ENCODE assay signal across 1 cellular context in the genomic region with DNA sequence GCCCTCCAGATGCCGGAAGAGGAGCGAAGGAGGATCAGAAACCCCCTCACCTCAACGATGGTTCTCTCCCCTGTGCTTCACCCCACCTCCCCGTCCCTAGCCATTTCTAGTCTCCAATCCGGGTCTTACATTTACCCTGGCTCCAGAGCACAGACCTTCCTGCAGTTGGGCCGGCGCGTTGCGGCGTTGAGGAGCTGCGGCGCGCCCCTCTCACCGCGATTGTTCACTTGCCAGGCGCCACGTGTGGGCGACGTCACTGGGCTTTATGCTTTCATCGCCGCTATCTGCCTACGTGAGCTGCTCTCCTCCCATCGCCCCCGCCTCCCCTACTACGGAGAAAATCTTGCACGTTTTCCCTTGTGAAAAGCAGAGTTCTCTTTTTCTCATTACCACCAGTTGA.
TF ChIP-seq lines count a peak whose summit lies in the region.

A gene with protein sequence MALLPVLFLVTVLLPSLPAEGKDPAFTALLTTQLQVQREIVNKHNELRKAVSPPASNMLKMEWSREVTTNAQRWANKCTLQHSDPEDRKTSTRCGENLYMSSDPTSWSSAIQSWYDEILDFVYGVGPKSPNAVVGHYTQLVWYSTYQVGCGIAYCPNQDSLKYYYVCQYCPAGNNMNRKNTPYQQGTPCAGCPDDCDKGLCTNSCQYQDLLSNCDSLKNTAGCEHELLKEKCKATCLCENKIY (minus strand): TSS at position 198 of the 400 bp plus-strand sequence. CDS start 4,347 bp downstream, outside the sequence.

TF ChIP-seq in K562, 482 proteins besides CTCF, POLR2A, EP300 and RAD21 (continued from another document):
- TF ChIP-seq NCOA6 (IDR thresholded peaks at IDR 0.05): no peak
- no peak for TF ChIP-seq ATF1 (CRISPR knock-in tag; IDR thresholded peaks at IDR 0.05)
- TF ChIP-seq ATF1 (tag; IDR thresholded peaks at IDR 0.05): no peak
- TF ChIP-seq, protein P1, sequence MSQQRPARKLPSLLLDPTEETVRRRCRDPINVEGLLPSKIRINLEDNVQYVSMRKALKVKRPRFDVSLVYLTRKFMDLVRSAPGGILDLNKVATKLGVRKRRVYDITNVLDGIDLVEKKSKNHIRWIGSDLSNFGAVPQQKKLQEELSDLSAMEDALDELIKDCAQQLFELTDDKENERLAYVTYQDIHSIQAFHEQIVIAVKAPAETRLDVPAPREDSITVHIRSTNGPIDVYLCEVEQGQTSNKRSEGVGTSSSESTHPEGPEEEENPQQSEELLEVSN (IDR thresholded peaks at IDR 0.05; ENCODE audit: borderline replicate concordance in 1 of 2, extremely low read depth in 1 of 2, insufficient read depth in 1 of 2, insufficient read length in 1 of 2, low read depth in 1 of 2, low read length in 1 of 2, poor library complexity in 1 of 2, severe bottlenecking in 1 of 2): no peak
- no peak for TF ChIP-seq PTRF (tag; IDR thresholded peaks at IDR 0.05)
- TF ChIP-seq, protein P2, sequence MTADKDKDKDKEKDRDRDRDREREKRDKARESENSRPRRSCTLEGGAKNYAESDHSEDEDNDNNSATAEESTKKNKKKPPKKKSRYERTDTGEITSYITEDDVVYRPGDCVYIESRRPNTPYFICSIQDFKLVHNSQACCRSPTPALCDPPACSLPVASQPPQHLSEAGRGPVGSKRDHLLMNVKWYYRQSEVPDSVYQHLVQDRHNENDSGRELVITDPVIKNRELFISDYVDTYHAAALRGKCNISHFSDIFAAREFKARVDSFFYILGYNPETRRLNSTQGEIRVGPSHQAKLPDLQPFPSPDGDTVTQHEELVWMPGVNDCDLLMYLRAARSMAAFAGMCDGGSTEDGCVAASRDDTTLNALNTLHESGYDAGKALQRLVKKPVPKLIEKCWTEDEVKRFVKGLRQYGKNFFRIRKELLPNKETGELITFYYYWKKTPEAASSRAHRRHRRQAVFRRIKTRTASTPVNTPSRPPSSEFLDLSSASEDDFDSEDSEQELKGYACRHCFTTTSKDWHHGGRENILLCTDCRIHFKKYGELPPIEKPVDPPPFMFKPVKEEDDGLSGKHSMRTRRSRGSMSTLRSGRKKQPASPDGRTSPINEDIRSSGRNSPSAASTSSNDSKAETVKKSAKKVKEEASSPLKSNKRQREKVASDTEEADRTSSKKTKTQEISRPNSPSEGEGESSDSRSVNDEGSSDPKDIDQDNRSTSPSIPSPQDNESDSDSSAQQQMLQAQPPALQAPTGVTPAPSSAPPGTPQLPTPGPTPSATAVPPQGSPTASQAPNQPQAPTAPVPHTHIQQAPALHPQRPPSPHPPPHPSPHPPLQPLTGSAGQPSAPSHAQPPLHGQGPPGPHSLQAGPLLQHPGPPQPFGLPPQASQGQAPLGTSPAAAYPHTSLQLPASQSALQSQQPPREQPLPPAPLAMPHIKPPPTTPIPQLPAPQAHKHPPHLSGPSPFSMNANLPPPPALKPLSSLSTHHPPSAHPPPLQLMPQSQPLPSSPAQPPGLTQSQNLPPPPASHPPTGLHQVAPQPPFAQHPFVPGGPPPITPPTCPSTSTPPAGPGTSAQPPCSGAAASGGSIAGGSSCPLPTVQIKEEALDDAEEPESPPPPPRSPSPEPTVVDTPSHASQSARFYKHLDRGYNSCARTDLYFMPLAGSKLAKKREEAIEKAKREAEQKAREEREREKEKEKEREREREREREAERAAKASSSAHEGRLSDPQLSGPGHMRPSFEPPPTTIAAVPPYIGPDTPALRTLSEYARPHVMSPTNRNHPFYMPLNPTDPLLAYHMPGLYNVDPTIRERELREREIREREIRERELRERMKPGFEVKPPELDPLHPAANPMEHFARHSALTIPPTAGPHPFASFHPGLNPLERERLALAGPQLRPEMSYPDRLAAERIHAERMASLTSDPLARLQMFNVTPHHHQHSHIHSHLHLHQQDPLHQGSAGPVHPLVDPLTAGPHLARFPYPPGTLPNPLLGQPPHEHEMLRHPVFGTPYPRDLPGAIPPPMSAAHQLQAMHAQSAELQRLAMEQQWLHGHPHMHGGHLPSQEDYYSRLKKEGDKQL (CRISPR knock-in tag; IDR thresholded peaks at IDR 0.05; ENCODE audit: borderline replicate concordance): no peak
- TF ChIP-seq ZNF347 (CRISPR knock-in tag; IDR thresholded peaks at IDR 0.05; ENCODE audit: low read depth): no peak
- no peak for TF ChIP-seq FOXP1 (CRISPR knock-in tag; IDR thresholded peaks at IDR 0.05)
- no peak for TF ChIP-seq POLR2B (IDR thresholded peaks at IDR 0.05; ENCODE audit: low read depth, partially characterized antibody)
- no peak for TF ChIP-seq NFYB (IDR thresholded peaks at IDR 0.05; ENCODE audit: extremely low read depth, insufficient read length)
- no peak for TF ChIP-seq E2F4 (CRISPR knock-in tag; IDR thresholded peaks at IDR 0.05; ENCODE audit: low read depth)
- TF ChIP-seq FOXA3 (CRISPR knock-in tag; conservative IDR thresholded peaks at IDR 0.05 in 1 of 2, IDR thresholded peaks at IDR 0.05 in 1 of 2): no peak
- no peak for TF ChIP-seq EHMT2 (IDR thresholded peaks at IDR 0.05)
